Comparison of ENCODE assay signal across 8 cellular contexts in genomic region chr15:28123408-28124023, GRCh38. TPM values are rescaled to one million over a fixed set of nuclear protein-coding genes. Genes with fewer than 3 reads are reported as not detected.
DNase-seq lines count a peak whose midpoint lies in the region; TF ChIP-seq lines count a peak whose summit lies in the region.

No MANE protein-coding gene starts in this region.

- H3K27me3 ChIP-seq in H7 (ENCODE audit: control insufficient read depth, insufficient read depth, low read length) (no peaks in the 10 kb centered on the region), kidney epithelial cell (ENCODE audit: control insufficient read depth, insufficient read depth, low read length) (no peaks in the 10 kb centered on the region)

- DNase-seq in Calu3 (peak; percentile 45), H7 (peak; percentile 92), NCI-H2029 (lab: John Stamatoyannopoulos, UW) (peak; percentile 20), UCSD-AML1 (lab: John Stamatoyannopoulos, UW; ENCODE audit: unreplicated experiment) (peak; percentile 52), cerebellum (ENCODE audit: low spot score) (peak; percentile 73), kidney epithelial cell (ENCODE audit: low read depth) (peak; percentile 44), GF-D8 (lab: John Stamatoyannopoulos, UW) (no peak)
- DNase-seq in stimulated activated CD4-positive, alpha-beta T cell treated with anti-CD3 and anti-CD28 coated beads, Interleukin-4, amount 100 ng/mL, for 1 hour: peak; percentile 52

- H3K36me3 ChIP-seq in H7 (replicated peaks; ENCODE audit: control insufficient read depth, insufficient read depth, low read length) (peaks cover 7% of the 10 kb centered on the region), kidney epithelial cell (ENCODE audit: control insufficient read depth, insufficient read depth, low read length) (no peaks in the 10 kb centered on the region)

- no peaks in the 10 kb centered on the region for H3K4me1 Mint-ChIP-seq in Calu3 (ENCODE audit: low read depth, unreplicated experiment)

- no peak for TF ChIP-seq CTCF in Calu3 (IDR thresholded peaks at IDR 0.05; ENCODE audit: unreplicated experiment)
- peak; percentile 78 for TF ChIP-seq CTCF in kidney epithelial cell (IDR thresholded peaks at IDR 0.05; ENCODE audit: insufficient read depth, low read length, poor library complexity, severe bottlenecking)

- BruUV-seq in Calu3 (replicated peaks; lab: Mats Ljungman, UMichigan): no TSS peak

- intact Hi-C loops in Calu3 (cut with micrococcal nuclease; ENCODE audit: unreplicated experiment): loop anchor here (1.0 kb wide), 1 partner anchor 37 kb away; no protein-coding TSS in a partner anchor

- no peak overlapping the region for H3K4me3 Mint-ChIP-seq in Calu3 (ENCODE audit: low read depth, unreplicated experiment)

- CTCF ChIA-PET in Calu3 (lab: Charles Lee): no interaction called here

- no peak overlapping the region for H3K4me3 ChIP-seq in H7 (ENCODE audit: insufficient read depth, low read depth, low read length)
- no peak overlapping the region for H3K4me3 ChIP-seq in kidney epithelial cell (ENCODE audit: low read depth, low read length)

- H3K27ac Mint-ChIP-seq in Calu3 (ENCODE audit: unreplicated experiment): no peak overlapping the region

- peaks cover 4% of the 10 kb centered on the region for H3K36me3 Mint-ChIP-seq in Calu3 (ENCODE audit: insufficient read depth, unreplicated experiment)

- H3K27me3 Mint-ChIP-seq in Calu3 (ENCODE audit: unreplicated experiment): no peaks in the 10 kb centered on the region

- H3K9me3 Mint-ChIP-seq in Calu3 (ENCODE audit: low read depth, unreplicated experiment): no peaks in the 10 kb centered on the region

RNA-seq across cellular contexts. Expression of gene OCA2, which starts 24.4 kb away (rescaled TPM):
- not detected in 2 replicates for total RNA-seq in Calu3 (2022)
- total RNA-seq in H7 (2014; rRNA removed; shearing (Covaris generic)): 0.21 and 0.37 TPM in 2 replicates
- 0.73 TPM for total RNA-seq in cerebellum
- total RNA-seq in kidney epithelial cell: under 0.01 and 0.29 TPM in 2 replicates
